Comparison of ENCODE assay signal across 8 cellular contexts in the genomic region with DNA sequence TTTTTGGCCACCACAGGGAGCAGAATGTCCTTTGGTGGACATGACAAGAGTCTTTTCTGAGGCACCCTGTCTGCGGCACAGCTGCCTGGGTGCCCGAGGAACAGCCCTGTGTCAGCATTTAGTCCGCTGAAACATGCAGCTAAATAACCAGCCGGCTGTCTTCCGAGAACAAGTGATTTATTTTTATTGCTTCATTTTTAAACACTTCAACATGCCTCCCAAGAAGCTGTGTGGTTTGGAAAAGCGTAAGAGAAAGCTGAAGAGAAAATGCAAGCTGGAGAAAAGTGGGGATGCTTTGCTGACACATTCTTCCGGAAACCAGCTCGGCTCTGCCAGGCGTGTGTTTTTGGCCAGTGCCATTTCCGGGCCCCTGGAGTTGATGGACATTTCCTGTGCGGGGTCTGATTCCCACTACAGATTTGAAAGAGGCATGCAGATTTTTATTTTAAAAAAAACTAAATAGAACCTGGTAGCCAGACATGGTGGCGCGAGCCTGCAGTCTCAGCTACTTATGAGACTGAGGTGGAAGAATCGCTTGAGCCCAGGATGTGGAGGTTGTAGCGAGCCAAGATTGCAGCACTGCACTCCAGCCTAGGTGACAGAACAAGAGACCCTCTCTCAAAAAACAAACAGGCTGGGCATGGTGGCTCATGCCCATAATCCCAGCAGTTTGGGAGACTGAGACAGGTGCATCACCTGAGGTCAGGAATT.
DNase-seq lines count a peak whose midpoint lies in the region; ATAC-seq, FAIRE-seq and TF ChIP-seq lines count a peak whose summit lies in the region.

No MANE protein-coding gene starts in this region.

- FAIRE-seq in GM19239 (lab: Jason Lieb, UNC), result peak; percentile 94

- DNase-seq in GM19239 (ENCODE audit: insufficient read length, low spot score) (peak; percentile 59), UCSD-AML1 (lab: John Stamatoyannopoulos, UW; ENCODE audit: unreplicated experiment) (peak; percentile 86), fibroblast of the aortic adventitia (ENCODE audit: low read depth) (peak; percentile 98), pulmonary artery endothelial cell (ENCODE audit: low read depth, low spot score) (peak; percentile 49), COLO829 (ENCODE audit: low spot score) (no peak), NCI-H2081 treated with DMSO at 0.1 percent for 48 hours (lab: John Stamatoyannopoulos, UW) (no peak)

- H3K4me3 ChIP-seq in fibroblast of the aortic adventitia (ENCODE audit: low read depth, low read length), result peak overlapping the region; percentile 61

- no peak for ATAC-seq in GM18517 (IDR thresholded peaks at IDR 0.05; ENCODE audit: unreplicated experiment)
- no peak for ATAC-seq in HG03045 (IDR thresholded peaks at IDR 0.05; ENCODE audit: unreplicated experiment)

- no peak for TF ChIP-seq CTCF in fibroblast of the aortic adventitia (IDR thresholded peaks at IDR 0.05; ENCODE audit: insufficient read depth, low read length)

Comparison
In these comparisons a context has a peak if more than half of its experiments do, and no peak if none do; other contexts are left out.
1. DNase-seq: peak in GM19239 (single experiment), UCSD-AML1 (single experiment), fibroblast of the aortic adventitia (single experiment) and pulmonary artery endothelial cell (single experiment); none in COLO829 (single experiment) and NCI-H2081 treated with DMSO at 0.1 percent for 48 hours (single experiment).